In the genomic region with DNA sequence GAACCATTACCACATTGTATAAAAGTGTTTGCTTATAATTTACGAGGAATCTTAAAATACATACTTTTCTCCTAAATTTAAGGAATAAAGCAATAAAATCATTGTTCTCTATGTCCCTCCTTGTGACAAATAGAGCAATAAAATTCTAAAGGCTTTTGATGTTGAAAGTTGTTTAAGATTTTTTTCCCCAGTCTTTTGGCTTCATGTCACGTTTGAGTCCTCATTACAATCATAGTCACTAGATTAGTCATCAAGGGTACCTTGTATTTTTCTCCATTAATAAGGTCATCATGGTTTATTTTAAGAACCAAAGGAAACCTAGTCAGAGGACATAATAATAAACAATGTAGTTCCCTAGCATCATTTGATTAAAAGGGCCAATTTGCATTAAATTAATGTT, we compare ENCODE assay signal across 12 cellular contexts. TPM values are rescaled to one million over a fixed set of nuclear protein-coding genes. Genes with fewer than 3 reads are reported as not detected.
A peak's percentile ranks its signal among the peaks of the same experiment; 100 is the strongest.
DNase-seq lines count a peak whose midpoint lies in the region; ATAC-seq, FAIRE-seq and TF ChIP-seq lines count a peak whose summit lies in the region.
"Had no signal": no experiment of that assay in that cellular context is flagged by ENCODE, and none has a peak within 500 bp of the region (broad histone marks: within the 10 kb centered on the region; RNA-seq: fewer than 3 reads in every experiment).

No MANE protein-coding gene starts in this region.

- H3K9me3 ChIP-seq in SK-N-SH (no peaks in the 10 kb centered on the region), GM12878 (replicated peaks; ENCODE audit: control insufficient read depth, insufficient read depth, low read length) (no peaks in the 10 kb centered on the region), hepatocyte (ENCODE audit: low read depth) (no peaks in the 10 kb centered on the region), tibial artery (no peaks in the 10 kb centered on the region)

- TF ChIP-seq CTCF in SK-N-SH (IDR thresholded peaks at IDR 0.05): no peak
- no peak for TF ChIP-seq CTCF in GM12878 (IDR thresholded peaks at IDR 0.05 in 2 of 3, conservative IDR thresholded peaks at IDR 0.05 in 1 of 3; ENCODE audit: control insufficient read depth in 2 of 3, extremely low read depth in 1 of 3, insufficient read depth in 1 of 3, low read depth in 3 of 3, low read length in 3 of 3)
- no peak for TF ChIP-seq CTCF in hepatocyte (IDR thresholded peaks at IDR 0.05; ENCODE audit: poor library complexity)
- TF ChIP-seq CTCF in tibial artery (IDR thresholded peaks at IDR 0.05): no peak

- no peaks in the 10 kb centered on the region for H3K9me2 ChIP-seq in SK-N-SH
- no peaks in the 10 kb centered on the region for H3K9me2 ChIP-seq in hepatocyte (replicated peaks; ENCODE audit: insufficient read depth)

- H3K27ac ChIP-seq in SK-N-SH (ENCODE audit: low read depth in 2 of 2, low read length in 1 of 2): peak overlapping the region in 1 of 2 experiments; percentile 96; a peak in 3 of 4 replicates
- H3K27ac ChIP-seq in GM12878 (ENCODE audit: control insufficient read depth, insufficient read depth): no peak overlapping the region
- peak overlapping the region; percentile 100 for H3K27ac ChIP-seq in hepatocyte
- H3K27ac ChIP-seq in tibial artery: peak overlapping the region; percentile 95 to 97
- H3K27ac ChIP-seq: 22Rv1 had no signal

- DNase-seq in SK-N-SH: no peak
- DNase-seq in GM12878 (ENCODE audit: low read depth, low spot score): no peak
- DNase-seq in hepatocyte (ENCODE audit: low spot score): no peak
- no peak for DNase-seq in tibial artery
- no peak for DNase-seq in NCI-H187 (lab: John Stamatoyannopoulos, UW)
- DNase-seq in naive thymus-derived CD8-positive, alpha-beta T cell: no peak
- DNase-seq: activated CD8-positive, alpha-beta memory T cell treated with anti-CD3 and anti-CD28 coated beads, Interleukin-2, amount 50 U/mL, for 4 hours; T-helper 2 cell had no signal

- H3K9ac ChIP-seq in SK-N-SH: peak overlapping the region; percentile 40; the same call in 1 of the 2 replicates
- H3K9ac ChIP-seq in GM12878 (ENCODE audit: control insufficient read depth, insufficient read depth, low read length): no peak overlapping the region

- H2AFZ ChIP-seq in SK-N-SH (ENCODE audit: low read depth) (no peak overlapping the region), GM12878 (ENCODE audit: control insufficient read depth, low read depth, low read length) (no peak overlapping the region), hepatocyte (no peak overlapping the region)

- H3K4me2 ChIP-seq in SK-N-SH (peak overlapping the region; percentile 84), GM12878 (ENCODE audit: control insufficient read depth, insufficient read depth) (no peak overlapping the region), hepatocyte (peak overlapping the region; percentile 85)

- peaks cover 0 to 13% (median 0%) of the 10 kb centered on the region in 5 donors for H3K27me3 Mint-ChIP-seq in naive thymus-derived CD8-positive, alpha-beta T cell
- H3K27me3 Mint-ChIP-seq: dendritic cell treated with granulocyte-macrophage colony-stimulating factor and Interleukin-4, amounts not matched to agents 40 ng/mL and 50 ng/mL, for 4 days had no signal

- BruUV-seq in GM12878 (replicated peaks; lab: Mats Ljungman, UMichigan): no TSS peak

- TF ChIP-seq POLR2A in GM12878 (IDR thresholded peaks at IDR 0.05; ENCODE audit: low read depth, low read length): no peak

- POLR2A ChIA-PET in SK-N-SH (lab: Yijun Ruan, JAX) (no interaction called here), GM12878 (lab: Charles Lee) (interaction anchor here (0.7 to 1.0 kb wide), 2 partner anchors 65 to 273 kb away, joined by 3 read pairs; no protein-coding TSS in a partner anchor)
- POLR2A ChIA-PET in naive thymus-derived CD8-positive, alpha-beta T cell (lab: Charles Lee): interaction anchor here (0.6 to 1.4 kb wide), 2 partner anchors 286 to 400 kb away, joined by 3 read pairs; no protein-coding TSS in a partner anchor

- H4K20me1 ChIP-seq in SK-N-SH (ENCODE audit: insufficient read depth): no peaks in the 10 kb centered on the region
- no peaks in the 10 kb centered on the region for H4K20me1 ChIP-seq in GM12878 (ENCODE audit: control insufficient read depth, insufficient read depth)
- peaks cover under 1% of the 10 kb centered on the region for H4K20me1 ChIP-seq in hepatocyte (ENCODE audit: insufficient read depth, poor library complexity, severe bottlenecking)

- H3K79me2 ChIP-seq in SK-N-SH (ENCODE audit: insufficient read depth) (peaks cover 56% of the 10 kb centered on the region), GM12878 (ENCODE audit: control insufficient read depth, insufficient read depth, low read length) (peaks cover 42% of the 10 kb centered on the region), hepatocyte (peaks cover 38% of the 10 kb centered on the region)

- RAD21 ChIA-PET in GM12878 (lab: Charles Lee; ENCODE audit: unreplicated experiment): interaction anchor here (0.7 to 1.2 kb wide), 4 partner anchors 10 to 90 kb away, joined by 3 to 4 read pairs (median 4); no protein-coding TSS in a partner anchor

- H3K4me1 ChIP-seq in SK-N-SH (ENCODE audit: control insufficient read depth in 1 of 2, insufficient read depth in 2 of 2, low read depth in 1 of 2, low read length in 1 of 2) (peaks cover 4 to 8% of the 10 kb centered on the region in 2 experiments; a peak in 2 of 4 replicates), GM12878 (ENCODE audit: control insufficient read depth, insufficient read depth, low read length) (peaks cover 3% of the 10 kb centered on the region; the same call in 1 of the 2 replicates), hepatocyte (ENCODE audit: insufficient read depth) (peaks cover 31% of the 10 kb centered on the region), tibial artery (peaks cover 0 to 41% (median 27%) of the 10 kb centered on the region in 4 donors)

- H3K36me3 Mint-ChIP-seq in naive thymus-derived CD8-positive, alpha-beta T cell: peaks cover 4 to 44% (median 26%) of the 10 kb centered on the region in 3 donors

- 51% methylated on average over 2 of the region's 2 CpGs for WGBS in SK-N-SH (ENCODE audit: low lambda C conversion rate)
- WGBS in GM12878 (ENCODE audit: insufficient coverage, insufficient replicate concordance, low lambda C conversion rate, missing lambda C conversion rate): 58% methylated on average over 2 of the region's 2 CpGs
- WGBS in hepatocyte (ENCODE audit: low lambda C conversion rate, missing lambda C conversion rate): 36% methylated on average over 2 of the region's 2 CpGs

- ATAC-seq in SK-N-SH treated with all-trans-retinoic acid at 6 μM for 48 hours: no peak
- no peak for ATAC-seq in GM12878
- ATAC-seq in naive thymus-derived CD8-positive, alpha-beta T cell: no peak
- ATAC-seq in GM18511 (IDR thresholded peaks at IDR 0.05; ENCODE audit: unreplicated experiment): no peak

- H3K36me3 ChIP-seq in SK-N-SH (replicated peaks in 1 of 2; ENCODE audit: control insufficient read depth in 1 of 2, insufficient read depth in 2 of 2, low read length in 1 of 2) (peaks cover 49 to 62% of the 10 kb centered on the region in 2 experiments), GM12878 (ENCODE audit: control insufficient read depth in 2 of 2, insufficient read depth in 2 of 2, low read length in 1 of 2) (peaks cover 0 to 8% of the 10 kb centered on the region in 2 experiments; a peak in 3 of 4 replicates), hepatocyte (replicated peaks; ENCODE audit: insufficient read depth, low read depth) (no peaks in the 10 kb centered on the region), tibial artery (peaks cover 32 to 38% (median 36%) of the 10 kb centered on the region in 3 donors)

- no peak for FAIRE-seq in GM12878 (lab: Jason Lieb, UNC)

- peaks cover 0 to 10% (median 0%) of the 10 kb centered on the region in 9 donors for H3K9me3 Mint-ChIP-seq in naive thymus-derived CD8-positive, alpha-beta T cell
- H3K9me3 Mint-ChIP-seq: dendritic cell treated with granulocyte-macrophage colony-stimulating factor and Interleukin-4, amounts not matched to agents 40 ng/mL and 50 ng/mL, for 4 days had no signal

- intact Hi-C loops in GM12878 (cut with micrococcal nuclease; ENCODE audit: unreplicated experiment): loop anchor here (5.0 kb wide), 1 partner anchor 133 kb away; no protein-coding TSS in a partner anchor
- intact Hi-C loops in tibial artery (cut with DNase I; ENCODE audit: low total_unique reads): no loop called here

- peaks cover 15 to 34% (median 31%) of the 10 kb centered on the region in 4 donors for H3K4me1 Mint-ChIP-seq in naive thymus-derived CD8-positive, alpha-beta T cell

- in situ Hi-C loops in GM12878 (cut with MboI): no loop called here

- H3K27me3 ChIP-seq in SK-N-SH (ENCODE audit: insufficient read depth): no peaks in the 10 kb centered on the region
- no peaks in the 10 kb centered on the region for H3K27me3 ChIP-seq in GM12878 (replicated peaks in 1 of 2; ENCODE audit: control insufficient read depth in 2 of 2, insufficient read depth in 2 of 2, low read length in 1 of 2)
- no peaks in the 10 kb centered on the region for H3K27me3 ChIP-seq in hepatocyte
- H3K27me3 ChIP-seq in tibial artery: no peaks in the 10 kb centered on the region

- CTCF ChIA-PET in SK-N-SH (lab: Yijun Ruan, JAX) (interaction anchor here (1.1 kb wide), 1 partner anchor 11 kb away, joined by 4 read pairs; no protein-coding TSS in a partner anchor), GM12878 (lab: Yijun Ruan, JAX) (interaction anchor here (1.3 to 2.7 kb wide), 2 partner anchors 9 to 11 kb away, joined by 6 to 15 read pairs; no protein-coding TSS in a partner anchor)

- TF ChIP-seq RAD21 in SK-N-SH (IDR thresholded peaks at IDR 0.05; ENCODE audit: low read length) (no peak), GM12878 (IDR thresholded peaks at IDR 0.05; ENCODE audit: insufficient read depth, low read depth, low read length) (no peak)

- SMC1A ChIA-PET in GM12878 (lab: Charles Lee; ENCODE audit: uncharacterized antibody, unreplicated experiment): interaction anchor here (0.6 to 2.5 kb wide), 8 partner anchors 9 to 1469 kb away, joined by 3 to 8 read pairs (median 4); no protein-coding TSS in a partner anchor

- no peak for TF ChIP-seq EP300 in SK-N-SH (IDR thresholded peaks at IDR 0.05; ENCODE audit: borderline replicate concordance in 1 of 2, low read depth in 1 of 2, low read length in 1 of 2)
- no peak for TF ChIP-seq EP300 in GM12878 (IDR thresholded peaks at IDR 0.05; ENCODE audit: borderline replicate concordance in 1 of 2, control insufficient read depth in 1 of 2, low read depth in 2 of 2, low read length in 2 of 2)

- H3F3A ChIP-seq in SK-N-SH (replicated peaks; ENCODE audit: insufficient read depth): peaks cover 24% of the 10 kb centered on the region

- H3K27ac Mint-ChIP-seq in naive thymus-derived CD8-positive, alpha-beta T cell: peak overlapping the region in 1 of 10 donors; percentile 83
- H3K27ac Mint-ChIP-seq: dendritic cell treated with granulocyte-macrophage colony-stimulating factor and Interleukin-4, amounts not matched to agents 40 ng/mL and 50 ng/mL, for 4 days had no signal

- H3K4me3 ChIP-seq in SK-N-SH (ENCODE audit: low read depth in 2 of 2, low read length in 1 of 2) (no peak overlapping the region), GM12878 (no peak overlapping the region), hepatocyte (no peak overlapping the region), tibial artery (no peak overlapping the region)

- no peak overlapping the region for H3K4me3 Mint-ChIP-seq in naive thymus-derived CD8-positive, alpha-beta T cell
- H3K4me3 Mint-ChIP-seq: dendritic cell treated with granulocyte-macrophage colony-stimulating factor and Interleukin-4, amounts not matched to agents 40 ng/mL and 50 ng/mL, for 4 days had no signal

RNA-seq across cellular contexts. Expression of a gene that starts 3.2 kb away (rescaled TPM):
- polyA plus RNA-seq in SK-N-SH (2012; rRNA removed) (6.4 and 6.8 TPM in 2 replicates), GM12878 (2011; rRNA removed) (15.9 and 26.4 TPM in 2 replicates), GM12878 (2014; fragmentation: Illumina TruSeq; extraction: Trizol) (21.6 and 23.3 TPM in 2 replicates), GM12878 (2014; fragmentation: Nextera tagmentation; extraction: Ambion mirVana) (10 to 100 TPM in 1 of 2 experiments, 1 to 10 TPM in 1; 9.7 to 12.5 TPM), GM12878 (2014; rRNA removed) (9.7 and 13.2 TPM in 2 replicates), GM12878 (2016; fragmentation: Nextera tagmentation; extraction: Ambion mirVana) (10 to 100 TPM; 15.3 to 16.1 TPM), hepatocyte (8.4 and 11.3 TPM in 2 replicates)
- polyA plus RNA-seq in SK-N-SH (2012; cell fraction: cytosol; rRNA removed): 8.6 and 12.8 TPM in 2 replicates
- 2.5 and 6.0 TPM in 2 replicates for polyA plus RNA-seq in SK-N-SH (2012; cell fraction: nucleus; rRNA removed)
- 8.1 and 8.3 TPM in 2 replicates for total RNA-seq in GM12878 (2013; cell fraction: nucleolus; rRNA removed)
- total RNA-seq in GM12878 (2014; rRNA removed) (7.4 and 11.8 TPM in 2 replicates), GM12878 (2014; rRNA removed; fragmentation: Illumina TruSeq; extraction: Trizol) (16.3 and 16.9 TPM in 2 replicates), GM12878 (2021) (8.3 and 8.8 TPM in 2 replicates), hepatocyte (6.1 and 8.4 TPM in 2 replicates)
- 6.1 TPM for polyA plus RNA-seq in GM12878 (2011; ENCODE audit: low read depth)
- polyA plus RNA-seq in GM12878 (2011; cell fraction: cytosol; rRNA removed): 4.3 and 4.4 TPM in 2 replicates
- 8.1 and 10.3 TPM in 2 replicates for polyA plus RNA-seq in GM12878 (2011; cell fraction: nucleus; rRNA removed)
- 9.5 and 12.1 TPM in 2 replicates for polyA plus RNA-seq in GM12878 (2012)
- polyA minus RNA-seq in GM12878 (2011; rRNA and poly(A)+ RNA removed): 2.6 and 2.9 TPM in 2 replicates
- 3.3 and 3.7 TPM in 2 replicates for polyA minus RNA-seq in GM12878 (2011; cell fraction: cytosol; rRNA and poly(A)+ RNA removed)
- polyA minus RNA-seq in GM12878 (2011; cell fraction: nucleus; rRNA and poly(A)+ RNA removed): 2.3 and 5.4 TPM in 2 replicates
- total RNA-seq in naive thymus-derived CD8-positive, alpha-beta T cell: 1 to 10 TPM; 8.8 to 9.0 TPM
- polyA plus RNA-seq in naive thymus-derived CD8-positive, alpha-beta T cell: 1 to 10 TPM; 3.7 to 4.9 (median 3.9) TPM

RNA-seq across cellular contexts. Expression of a gene that starts 45.4 kb away (rescaled TPM):
- polyA plus RNA-seq in SK-N-SH (2012; rRNA removed) (11.1 and 11.6 TPM in 2 replicates), GM12878 (2011; rRNA removed) (83.5 and 97.6 TPM in 2 replicates), GM12878 (2014; fragmentation: Illumina TruSeq; extraction: Trizol) (91.6 and 118 TPM in 2 replicates), GM12878 (2014; fragmentation: Nextera tagmentation; extraction: Ambion mirVana) (10 to 100 TPM; 43.3 to 43.5 TPM), GM12878 (2014; rRNA removed) (46.8 and 47.9 TPM in 2 replicates), GM12878 (2016; fragmentation: Nextera tagmentation; extraction: Ambion mirVana) (10 to 100 TPM; 56.2 to 64.0 TPM), hepatocyte (39.4 and 44.4 TPM in 2 replicates)
- polyA plus RNA-seq in SK-N-SH (2012; cell fraction: cytosol; rRNA removed): 12.5 and 13.6 TPM in 2 replicates
- polyA plus RNA-seq in SK-N-SH (2012; cell fraction: nucleus; rRNA removed): 6.1 and 12.7 TPM in 2 replicates
- 78.0 and 86.2 TPM in 2 replicates for total RNA-seq in GM12878 (2013; cell fraction: nucleolus; rRNA removed)
- total RNA-seq in GM12878 (2014; rRNA removed) (45.7 and 49.2 TPM in 2 replicates), GM12878 (2014; rRNA removed; fragmentation: Illumina TruSeq; extraction: Trizol) (55.1 and 59.4 TPM in 2 replicates), GM12878 (2021) (70.5 and 74.2 TPM in 2 replicates), hepatocyte (91.1 and 94.6 TPM in 2 replicates)
- polyA plus RNA-seq in GM12878 (2011; ENCODE audit: low read depth): 22.7 TPM
- polyA plus RNA-seq in GM12878 (2011; cell fraction: cytosol; rRNA removed): 55.7 and 60.5 TPM in 2 replicates
- polyA plus RNA-seq in GM12878 (2011; cell fraction: nucleus; rRNA removed): 49.6 and 50.3 TPM in 2 replicates
- 35.2 and 60.8 TPM in 2 replicates for polyA plus RNA-seq in GM12878 (2012)
- 93.0 and 151 TPM in 2 replicates for polyA minus RNA-seq in GM12878 (2011; rRNA and poly(A)+ RNA removed)
- polyA minus RNA-seq in GM12878 (2011; cell fraction: cytosol; rRNA and poly(A)+ RNA removed): 33.3 and 41.4 TPM in 2 replicates
- polyA minus RNA-seq in GM12878 (2011; cell fraction: nucleus; rRNA and poly(A)+ RNA removed): 49.9 and 69.4 TPM in 2 replicates
- total RNA-seq in naive thymus-derived CD8-positive, alpha-beta T cell: 100 to 1,000 TPM; 184 to 200 TPM
- 100 to 1,000 TPM; 127 to 155 (median 130) TPM for polyA plus RNA-seq in naive thymus-derived CD8-positive, alpha-beta T cell
